ENCODE assay signal across 8 cellular contexts in the genomic region with DNA sequence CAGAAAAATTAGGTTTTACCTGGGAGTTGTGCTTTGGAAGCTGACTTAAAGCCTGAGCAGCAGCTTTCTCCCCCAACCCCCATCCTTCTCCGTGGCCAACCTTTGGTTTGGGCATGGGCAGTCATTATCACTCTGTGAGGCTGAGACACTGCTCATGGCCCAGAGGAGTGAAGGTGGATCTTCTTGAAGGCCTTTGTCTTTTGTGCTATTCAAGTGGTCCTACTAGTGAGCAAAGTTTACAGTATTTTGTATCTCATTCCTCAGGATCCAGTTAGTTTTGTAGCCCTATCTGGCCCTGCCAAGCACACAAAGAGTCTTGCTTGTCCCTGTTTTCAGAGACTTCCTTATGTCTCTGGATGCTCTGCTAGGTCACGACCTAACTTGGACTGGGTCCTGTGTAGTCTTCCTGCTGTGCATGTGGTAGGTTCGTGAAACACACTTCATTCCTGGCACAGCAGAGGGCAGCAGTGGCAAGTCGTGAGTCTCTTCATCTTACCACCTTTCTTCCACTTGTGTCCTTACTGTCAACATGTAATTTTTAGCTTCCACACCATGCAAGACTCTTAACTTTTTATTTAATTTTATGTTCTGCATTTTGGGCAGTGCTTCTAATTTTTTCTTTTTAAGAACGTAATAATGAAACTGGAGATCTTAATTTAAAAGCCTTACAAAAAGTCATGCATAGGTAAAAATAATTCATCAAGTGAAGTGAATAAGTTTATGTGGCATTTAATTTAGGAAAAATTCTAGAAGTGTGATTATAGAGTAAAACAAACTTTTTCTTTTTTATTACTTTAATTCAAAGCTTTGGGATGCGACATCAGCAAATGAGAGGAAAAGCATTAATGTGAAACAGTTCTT. TPM values are rescaled to one million over a fixed set of nuclear protein-coding genes. Genes with fewer than 3 reads are reported as not detected.
A peak's percentile ranks its signal among the peaks of the same experiment; 100 is the strongest.
DNase-seq lines count a peak whose midpoint lies in the region; ATAC-seq, FAIRE-seq and TF ChIP-seq lines count a peak whose summit lies in the region.

No MANE protein-coding gene starts in this region.

- TF ChIP-seq CTCF in D721Med (IDR thresholded peaks at IDR 0.05; ENCODE audit: insufficient read depth, missing control alignments), result peak; percentile 47
- peak; percentile 67 to 80 for TF ChIP-seq CTCF in fibroblast of lung (conservative IDR thresholded peaks at IDR 0.05 in 1 of 2, IDR thresholded peaks at IDR 0.05 in 1 of 2; ENCODE audit: low read depth in 1 of 2, low read length in 2 of 2)

- no peaks in the 10 kb centered on the region for H3K9me3 ChIP-seq in fibroblast of lung (ENCODE audit: control insufficient read depth, insufficient read depth, low read depth, low read length)
- H3K9me3 ChIP-seq in effector memory CD4-positive, alpha-beta T cell (ENCODE audit: control insufficient read depth, low read length), result no peaks in the 10 kb centered on the region

- no peaks in the 10 kb centered on the region for H3K4me1 ChIP-seq in fibroblast of lung (ENCODE audit: control insufficient read depth, extremely low read depth, insufficient read depth, low read length)
- no peaks in the 10 kb centered on the region for H3K4me1 ChIP-seq in effector memory CD4-positive, alpha-beta T cell (ENCODE audit: control insufficient read depth, insufficient read depth, low read length, poor library complexity, severe bottlenecking)

- no peaks in the 10 kb centered on the region for H3K9me3 Mint-ChIP-seq in activated CD8-positive, alpha-beta memory T cell treated with anti-CD3 and anti-CD28 coated beads, Interleukin-2, amount 10 ng/mL, durations not matched to agents 7 days and 5 days (ENCODE audit: low read depth)

- CTCF ChIA-PET in activated CD8-positive, alpha-beta memory T cell treated with anti-CD3 and anti-CD28 coated beads, Interleukin-2, amount 10 ng/mL, durations not matched to agents 7 days and 5 days (lab: Charles Lee), result interaction anchor here (0.7 to 1.4 kb wide), 5 partner anchors 13 to 300 kb away, joined by 3 to 13 read pairs (median 3); no protein-coding TSS in a partner anchor

- H3K36me3 Mint-ChIP-seq in activated CD8-positive, alpha-beta memory T cell treated with anti-CD3 and anti-CD28 coated beads, Interleukin-2, amount 10 ng/mL, durations not matched to agents 7 days and 5 days, result peaks cover 43% of the 10 kb centered on the region

- H2AFZ ChIP-seq in fibroblast of lung (ENCODE audit: low read length), result no peak overlapping the region

- no peak overlapping the region for H3K4me2 ChIP-seq in fibroblast of lung (ENCODE audit: extremely low read depth, insufficient read depth, low read length)

- no peak overlapping the region for H3K9ac ChIP-seq in fibroblast of lung (ENCODE audit: insufficient read depth, low read length)

- H3K4me3 ChIP-seq in fibroblast of lung (replicated peaks in 1 of 4; ENCODE audit: control extremely low read depth in 1 of 4, insufficient read depth in 1 of 4, low read depth in 3 of 4, low read length in 4 of 4), result no peak overlapping the region
- H3K4me3 ChIP-seq in effector memory CD4-positive, alpha-beta T cell (ENCODE audit: insufficient read depth, low read depth, low read length, poor library complexity, severe bottlenecking), result no peak overlapping the region

- H3K4me3 Mint-ChIP-seq in activated CD8-positive, alpha-beta memory T cell treated with anti-CD3 and anti-CD28 coated beads, Interleukin-2, amount 10 ng/mL, durations not matched to agents 7 days and 5 days, result no peak overlapping the region

- no peak overlapping the region for H3K27ac Mint-ChIP-seq in activated CD8-positive, alpha-beta memory T cell treated with anti-CD3 and anti-CD28 coated beads, Interleukin-2, amount 10 ng/mL, durations not matched to agents 7 days and 5 days

- DNase-seq in D721Med (ENCODE audit: insufficient read length, low spot score) (no peak), NCI-H748 (lab: John Stamatoyannopoulos, UW; ENCODE audit: unreplicated experiment) (peak; percentile 40), fibroblast of lung (ENCODE audit: low read depth in 2 of 2) (peak; percentile 55 to 71), nucleus accumbens (lab: John Stamatoyannopoulos, UW) (peak in 52 of 56 donors; percentile 4 to 86 (median 48))
- DNase-seq in activated CD8-positive, alpha-beta memory T cell treated with anti-CD3 and anti-CD28 coated beads, Interleukin-2, amount 10 ng/mL, durations not matched to agents 7 days and 5 days, result peak; percentile 66
- no peak for DNase-seq in effector memory CD4-positive, alpha-beta T cell

- no peaks in the 10 kb centered on the region for H3K36me3 ChIP-seq in fibroblast of lung (ENCODE audit: control insufficient read depth, insufficient read depth, low read length)
- H3K36me3 ChIP-seq in effector memory CD4-positive, alpha-beta T cell (ENCODE audit: control insufficient read depth, insufficient read depth, low read length), result peaks cover 16% of the 10 kb centered on the region

- ATAC-seq in GM19324 (IDR thresholded peaks at IDR 0.05; ENCODE audit: low FRiP score, unreplicated experiment) (peak; percentile 81), HG03280 (IDR thresholded peaks at IDR 0.05; ENCODE audit: unreplicated experiment) (peak; percentile 90)
- ATAC-seq in activated CD8-positive, alpha-beta memory T cell treated with anti-CD3 and anti-CD28 coated beads, Interleukin-2, amount 10 ng/mL, durations not matched to agents 7 days and 5 days, result peak; percentile 65

- H3K27me3 Mint-ChIP-seq in activated CD8-positive, alpha-beta memory T cell treated with anti-CD3 and anti-CD28 coated beads, Interleukin-2, amount 10 ng/mL, durations not matched to agents 7 days and 5 days, result no peaks in the 10 kb centered on the region

- H3K79me2 ChIP-seq in fibroblast of lung (ENCODE audit: control insufficient read depth, insufficient read depth, low read length), result no peaks in the 10 kb centered on the region

- no peak overlapping the region for H3K27ac ChIP-seq in fibroblast of lung (ENCODE audit: insufficient read depth, low read length)
- H3K27ac ChIP-seq in effector memory CD4-positive, alpha-beta T cell (ENCODE audit: insufficient read depth, low read length, poor library complexity, severe bottlenecking), result no peak overlapping the region

- no peak for FAIRE-seq in D721Med (lab: Jason Lieb, UNC)

- no peaks in the 10 kb centered on the region for H4K20me1 ChIP-seq in fibroblast of lung (ENCODE audit: control insufficient read depth, extremely low read depth, insufficient read depth, low read length)

- H3K27me3 ChIP-seq in fibroblast of lung (ENCODE audit: control insufficient read depth, insufficient read depth, low read length), result no peaks in the 10 kb centered on the region
- no peaks in the 10 kb centered on the region for H3K27me3 ChIP-seq in effector memory CD4-positive, alpha-beta T cell (replicated peaks; ENCODE audit: control insufficient read depth, insufficient read depth, low read length, poor library complexity, severe bottlenecking)

- peaks cover 17% of the 10 kb centered on the region for H3K4me1 Mint-ChIP-seq in activated CD8-positive, alpha-beta memory T cell treated with anti-CD3 and anti-CD28 coated beads, Interleukin-2, amount 10 ng/mL, durations not matched to agents 7 days and 5 days

RNA-seq across cellular contexts. Expression of gene APAF1, which starts 53.7 kb away (rescaled TPM):
- 10 to 100 TPM; 27.9 to 36.3 TPM for total RNA-seq in activated CD8-positive, alpha-beta memory T cell treated with anti-CD3 and anti-CD28 coated beads, Interleukin-2, amount 10 ng/mL, durations not matched to agents 7 days and 5 days
- 19.3 and 23.3 TPM in 2 replicates for total RNA-seq in fibroblast of lung
- polyA plus RNA-seq in fibroblast of lung, result 13.6 and 14.8 TPM in 2 replicates
- polyA plus RNA-seq in fibroblast of lung (2012), result 8.9 and 9.8 TPM in 2 replicates
- 4.4 and 6.8 TPM in 2 replicates for polyA minus RNA-seq in fibroblast of lung (ENCODE audit: low replicate concordance)

RNA-seq across cellular contexts. Expression of gene IKBIP, which starts 54.2 kb away (rescaled TPM):
- 10 to 100 TPM; 28.9 to 29.3 TPM for total RNA-seq in activated CD8-positive, alpha-beta memory T cell treated with anti-CD3 and anti-CD28 coated beads, Interleukin-2, amount 10 ng/mL, durations not matched to agents 7 days and 5 days
- 38.5 and 43.9 TPM in 2 replicates for total RNA-seq in fibroblast of lung
- 58.4 and 58.5 TPM in 2 replicates for polyA plus RNA-seq in fibroblast of lung
- polyA plus RNA-seq in fibroblast of lung (2012), result 55.7 and 56.0 TPM in 2 replicates
- polyA minus RNA-seq in fibroblast of lung (ENCODE audit: low replicate concordance), result 0.55 and 0.82 TPM in 2 replicates

Comparison
In these comparisons a context has a peak if more than half of its experiments do, and no peak if none do; other contexts are left out.
1. DNase-seq: peak in NCI-H748 (single experiment), activated CD8-positive, alpha-beta memory T cell treated with anti-CD3 and anti-CD28 coated beads, Interleukin-2, amount 10 ng/mL, durations not matched to agents 7 days and 5 days (single experiment), fibroblast of lung (2 of 2) and nucleus accumbens (52 of 56); none in D721Med (single experiment) and effector memory CD4-positive, alpha-beta T cell (0 of 3).
2. Peak in every context shown above with its lines, with median percentiles within 50 percentile points of each other: ATAC-seq.